Comparison of ENCODE assay signal across 21 cellular contexts in genomic region chr2:135097532-135098231, GRCh38. TPM values are rescaled to one million over a fixed set of nuclear protein-coding genes. Genes with fewer than 3 reads are reported as not detected.
DNase-seq lines count a peak whose midpoint lies in the region; ATAC-seq and TF ChIP-seq lines count a peak whose summit lies in the region.
"Had no signal": no experiment of that assay in that cellular context is flagged by ENCODE, and none has a peak within 500 bp of the region (broad histone marks: within the 10 kb centered on the region; RNA-seq: fewer than 3 reads in every experiment).

No MANE protein-coding gene starts in this region.

- H3K4me1 Mint-ChIP-seq in activated T-cell treated with anti-CD3 and anti-CD28 coated beads, Interleukin-2, amount 50 U/mL, for 72 hours (ENCODE audit: low read depth) = peaks cover 19% of the 10 kb centered on the region
- peaks cover 29% of the 10 kb centered on the region for H3K4me1 Mint-ChIP-seq in CD4-positive, alpha-beta T cell (ENCODE audit: low read depth)
- H3K4me1 Mint-ChIP-seq in nephron progenitor cell = no peaks in the 10 kb centered on the region
- H3K4me1 Mint-ChIP-seq: CD14-positive monocyte, H9 had no signal

- CTCF ChIA-PET in CD4-positive, alpha-beta T cell (lab: Charles Lee) = no interaction called here

- H3K27me3 ChIP-seq in CD4-positive, alpha-beta T cell (ENCODE audit: control insufficient read depth, insufficient read depth, low read length) = no peaks in the 10 kb centered on the region
- no peaks in the 10 kb centered on the region for H3K27me3 ChIP-seq in fibroblast of lung (ENCODE audit: control insufficient read depth, insufficient read depth, low read length)
- no peaks in the 10 kb centered on the region for H3K27me3 ChIP-seq in testis
- H3K27me3 ChIP-seq: BLaER1 had no signal

- no peak for DNase-seq in activated T-cell treated with anti-CD3 and anti-CD28 coated beads, Interleukin-2, amount 50 U/mL, for 72 hours
- no peak for DNase-seq in activated T-cell treated with anti-CD3 and anti-CD28 coated beads, Interleukin-2, amount 50 U/mL, for 1 hour
- DNase-seq in CD4-positive, alpha-beta T cell = no peak
- no peak for DNase-seq in fibroblast of lung (ENCODE audit: low read depth in 2 of 2)
- DNase-seq in nephron progenitor cell = no peak
- DNase-seq in NCI-H187 (lab: John Stamatoyannopoulos, UW) = no peak
- no peak for DNase-seq in testis
- DNase-seq: 8988T; CD8-positive, alpha-beta memory T cell; COR-L47; DMS 273 treated with DMSO at 0.1 percent for 48 hours; DMS53; DND-41; H9 had no signal

- H3K9me3 ChIP-seq in CD4-positive, alpha-beta T cell (ENCODE audit: control insufficient read depth, low read length) = no peaks in the 10 kb centered on the region
- H3K9me3 ChIP-seq in fibroblast of lung (ENCODE audit: control insufficient read depth, insufficient read depth, low read depth, low read length) = no peaks in the 10 kb centered on the region
- no peaks in the 10 kb centered on the region for H3K9me3 ChIP-seq in testis

- no peak for ATAC-seq in activated T-cell treated with anti-CD3 and anti-CD28 coated beads, Interleukin-2, amount 50 U/mL, for 72 hours (replicated peaks in 1 of 2)
- no peak for ATAC-seq in CD4-positive, alpha-beta T cell (ENCODE audit: poor library complexity)
- ATAC-seq: GM12878 had no signal

- no peak overlapping the region for H3K27ac ChIP-seq in CD4-positive, alpha-beta T cell (ENCODE audit: low read depth, low read length)
- peak overlapping the region; percentile 20 for H3K27ac ChIP-seq in fibroblast of lung (ENCODE audit: insufficient read depth, low read length)
- no peak overlapping the region for H3K27ac ChIP-seq in testis
- H3K27ac ChIP-seq: BLaER1 had no signal

- POLR2A ChIA-PET in CD4-positive, alpha-beta T cell (lab: Charles Lee) = no interaction called here

- peak overlapping the region; percentile 1 for H3K27ac Mint-ChIP-seq in activated T-cell treated with anti-CD3 and anti-CD28 coated beads, Interleukin-2, amount 50 U/mL, for 72 hours
- H3K27ac Mint-ChIP-seq in CD4-positive, alpha-beta T cell = peak overlapping the region; percentile 43
- H3K27ac Mint-ChIP-seq in nephron progenitor cell = peak overlapping the region; percentile 10
- H3K27ac Mint-ChIP-seq: CD14-positive monocyte, H9 had no signal

- no peak for TF ChIP-seq POLR2A in testis (IDR thresholded peaks at IDR 0.05)

- H2AFZ ChIP-seq in fibroblast of lung (ENCODE audit: low read length) = no peak overlapping the region

- no peak overlapping the region for H3K4me3 Mint-ChIP-seq in activated T-cell treated with anti-CD3 and anti-CD28 coated beads, Interleukin-2, amount 50 U/mL, for 72 hours
- H3K4me3 Mint-ChIP-seq in CD4-positive, alpha-beta T cell = no peak overlapping the region
- H3K4me3 Mint-ChIP-seq in nephron progenitor cell = no peak overlapping the region
- H3K4me3 Mint-ChIP-seq: CD14-positive monocyte; CD8-positive, alpha-beta memory T cell; H9 had no signal

- H3K27me3 Mint-ChIP-seq in activated T-cell treated with anti-CD3 and anti-CD28 coated beads, Interleukin-2, amount 50 U/mL, for 72 hours (ENCODE audit: low read depth) = no peaks in the 10 kb centered on the region
- no peaks in the 10 kb centered on the region for H3K27me3 Mint-ChIP-seq in CD4-positive, alpha-beta T cell
- no peaks in the 10 kb centered on the region for H3K27me3 Mint-ChIP-seq in nephron progenitor cell (ENCODE audit: low read depth, poor library complexity)
- H3K27me3 Mint-ChIP-seq: CD8-positive, alpha-beta memory T cell had no signal

- no peaks in the 10 kb centered on the region for H3K4me1 ChIP-seq in fibroblast of lung (ENCODE audit: control insufficient read depth, extremely low read depth, insufficient read depth, low read length)
- H3K4me1 ChIP-seq in testis = no peaks in the 10 kb centered on the region
- H3K4me1 ChIP-seq: BLaER1 had no signal

- H3K9ac ChIP-seq in fibroblast of lung (ENCODE audit: insufficient read depth, low read length) = no peak overlapping the region
- H3K9ac ChIP-seq: BLaER1 had no signal

- peaks cover 10 to 26% of the 10 kb centered on the region in 2 donors for H3K36me3 Mint-ChIP-seq in activated T-cell treated with anti-CD3 and anti-CD28 coated beads, Interleukin-2, amount 50 U/mL, for 72 hours (ENCODE audit: insufficient read depth in 2 of 2)
- peaks cover 83% of the 10 kb centered on the region for H3K36me3 Mint-ChIP-seq in CD4-positive, alpha-beta T cell (ENCODE audit: low read depth)
- H3K36me3 Mint-ChIP-seq in nephron progenitor cell (ENCODE audit: low read depth) = peaks cover 45% of the 10 kb centered on the region

- WGBS in testis, 2 donors = 97 to 98% methylated on average over 2 of the region's 2 CpGs

- no peaks in the 10 kb centered on the region for H4K20me1 ChIP-seq in fibroblast of lung (ENCODE audit: control insufficient read depth, extremely low read depth, insufficient read depth, low read length)
- H4K20me1 ChIP-seq: BLaER1 had no signal

- TF ChIP-seq CTCF in CD4-positive, alpha-beta T cell (IDR thresholded peaks at IDR 0.05) = no peak
- TF ChIP-seq CTCF in fibroblast of lung (conservative IDR thresholded peaks at IDR 0.05 in 1 of 2, IDR thresholded peaks at IDR 0.05 in 1 of 2; ENCODE audit: low read depth in 1 of 2, low read length in 2 of 2) (no peak), nephron progenitor cell (IDR thresholded peaks at IDR 0.05) (no peak), testis (IDR thresholded peaks at IDR 0.05) (no peak)

- H3K36me3 ChIP-seq in fibroblast of lung (ENCODE audit: control insufficient read depth, insufficient read depth, low read length) (no peaks in the 10 kb centered on the region), testis (ENCODE audit: low read depth, missing control alignments) (no peaks in the 10 kb centered on the region)

- H3K4me3 ChIP-seq in fibroblast of lung (replicated peaks in 1 of 4; ENCODE audit: control extremely low read depth in 1 of 4, insufficient read depth in 1 of 4, low read depth in 3 of 4, low read length in 4 of 4) (no peak overlapping the region), testis (no peak overlapping the region)
- H3K4me3 ChIP-seq: BLaER1, GM12878 had no signal

- no peak overlapping the region for H3K4me2 ChIP-seq in fibroblast of lung (ENCODE audit: extremely low read depth, insufficient read depth, low read length)
- H3K4me2 ChIP-seq: BLaER1 had no signal

- intact Hi-C loops in CD4-positive, alpha-beta T cell (cut with DNase I, micrococcal nuclease) = no loop called here
- intact Hi-C loops in testis (cut with DNase I; ENCODE audit: low total_unique reads) = no loop called here

- peaks cover 1 to 4% of the 10 kb centered on the region in 2 donors for H3K9me3 Mint-ChIP-seq in activated T-cell treated with anti-CD3 and anti-CD28 coated beads, Interleukin-2, amount 50 U/mL, for 72 hours
- no peaks in the 10 kb centered on the region for H3K9me3 Mint-ChIP-seq in CD4-positive, alpha-beta T cell
- peaks cover 8% of the 10 kb centered on the region for H3K9me3 Mint-ChIP-seq in nephron progenitor cell
- H3K9me3 Mint-ChIP-seq: CD8-positive, alpha-beta memory T cell had no signal

- H3K79me2 ChIP-seq in fibroblast of lung (ENCODE audit: control insufficient read depth, insufficient read depth, low read length) = no peaks in the 10 kb centered on the region

RNA-seq across cellular contexts. Expression of gene RAB3GAP1, which starts 45.6 kb away (rescaled TPM):
- 10 to 100 TPM; 51.4 to 59.7 TPM for total RNA-seq in activated T-cell treated with anti-CD3 and anti-CD28 coated beads, Interleukin-2, amount 50 U/mL, for 72 hours
- total RNA-seq in CD4-positive, alpha-beta T cell = 10 to 100 TPM; 35.9 to 37.0 TPM
- total RNA-seq in fibroblast of lung = 73.2 and 82.6 TPM in 2 replicates
- 32.6 and 42.4 TPM in 2 replicates for polyA plus RNA-seq in fibroblast of lung
- polyA plus RNA-seq in fibroblast of lung (2012) = 38.8 and 46.3 TPM in 2 replicates
- polyA minus RNA-seq in fibroblast of lung (ENCODE audit: low replicate concordance) = 10.7 and 15.0 TPM in 2 replicates
- total RNA-seq in testis = 10 to 100 TPM; 40.5 to 45.9 TPM
- polyA plus RNA-seq in testis (ENCODE audit: insufficient read depth, low read depth, low replicate concordance) = 39.9 TPM

RNA-seq across cellular contexts. Expression of gene MAP3K19, which starts 50.4 kb away (rescaled TPM):
- total RNA-seq in activated T-cell treated with anti-CD3 and anti-CD28 coated beads, Interleukin-2, amount 50 U/mL, for 72 hours = not detected
- not detected for total RNA-seq in CD4-positive, alpha-beta T cell
- total RNA-seq in fibroblast of lung (not detected in 2 replicates), testis (1 to 10 TPM; 6.8 to 9.8 TPM)
- polyA plus RNA-seq in fibroblast of lung (not detected in 2 replicates), testis (ENCODE audit: insufficient read depth, low read depth, low replicate concordance) (15.1 TPM)
- polyA plus RNA-seq in fibroblast of lung (2012) = not detected in 2 replicates
- polyA minus RNA-seq in fibroblast of lung (ENCODE audit: low replicate concordance) = not detected in 2 replicates
- total RNA-seq: A673; CD8-positive, alpha-beta memory T cell; G401; GM12878; H1; H9 had no signal
- polyA plus RNA-seq: AG04450; CD14-positive monocyte; CD8-positive, alpha-beta memory T cell; H1 had no signal
